Comparison of ENCODE assay signal across 2 cellular contexts in genomic region chr5:163189023-163189553, GRCh38.
TF ChIP-seq lines count a peak whose summit lies in the region.

No MANE protein-coding gene starts in this region.

TF ChIP-seq in GM12878, 131 proteins besides CTCF, POLR2A, EP300 and RAD21:
- no peak for TF ChIP-seq ATF2 (IDR thresholded peaks at IDR 0.05; ENCODE audit: low read length)
- no peak for TF ChIP-seq ZNF24 (IDR thresholded peaks at IDR 0.05)
- no peak for TF ChIP-seq SUPT20H (IDR thresholded peaks at IDR 0.05; ENCODE audit: borderline replicate concordance, control insufficient read depth, low read depth, low read length)
- TF ChIP-seq GABPA (IDR thresholded peaks at IDR 0.05; ENCODE audit: low read depth) = no peak
- no peak for TF ChIP-seq CUX1 (IDR thresholded peaks at IDR 0.05; ENCODE audit: insufficient replicate concordance, low read depth, low read length)
- no peak for TF ChIP-seq RB1 (IDR thresholded peaks at IDR 0.05; ENCODE audit: borderline replicate concordance)
- no peak for TF ChIP-seq NFYA (IDR thresholded peaks at IDR 0.05; ENCODE audit: borderline replicate concordance, low read depth, low read length)
- TF ChIP-seq FOXK2 (IDR thresholded peaks at IDR 0.05) = no peak
- TF ChIP-seq USF1 (IDR thresholded peaks at IDR 0.05; ENCODE audit: borderline replicate concordance, extremely low read length, insufficient read depth, low read depth, low read length) = no peak

TF ChIP-seq in neural cell, 6 proteins besides CTCF, POLR2A, EP300 and RAD21 (continued from another document):
- TF ChIP-seq REST (IDR thresholded peaks at IDR 0.05; ENCODE audit: borderline replicate concordance) (no peak), POLR2AphosphoS5 (IDR thresholded peaks at IDR 0.05) (no peak), EZH2 (IDR thresholded peaks at IDR 0.05; ENCODE audit: borderline replicate concordance, insufficient read depth, low read length, poor library complexity, severe bottlenecking) (no peak), SMC3 (conservative IDR thresholded peaks at IDR 0.05; ENCODE audit: poor library complexity) (no peak), MXI1 (conservative IDR thresholded peaks at IDR 0.05; ENCODE audit: poor library complexity, severe bottlenecking) (no peak)
TF ChIP-seq in neural cell: peak in this region for 0.
